ENCODE assay signal across 1 cellular context in genomic region chr12:15787801-15788200, GRCh38.
TF ChIP-seq lines count a peak whose summit lies in the region.

No MANE protein-coding gene starts in this region.

TF ChIP-seq in HEK293, 187 proteins besides CTCF, POLR2A, EP300 and RAD21 (continued from another document):
- no peak for TF ChIP-seq ZSCAN23 (tag by site-specific recombination; IDR thresholded peaks at IDR 0.05)
